11 cellular contexts compared by ENCODE assay signal in genomic region chr2:19667085-19667484, GRCh38.
DNase-seq lines count a peak whose midpoint lies in the region; ATAC-seq and TF ChIP-seq lines count a peak whose summit lies in the region.
"Had no signal": no experiment of that assay in that cellular context is flagged by ENCODE, and none has a peak within 500 bp of the region (broad histone marks: within the 10 kb centered on the region; RNA-seq: fewer than 3 reads in every experiment).

No MANE protein-coding gene starts in this region.

- peaks cover 18% of the 10 kb centered on the region for H3K27me3 Mint-ChIP-seq in type B pancreatic cell

- TF ChIP-seq CTCF in RWPE2 (IDR thresholded peaks at IDR 0.05; ENCODE audit: poor library complexity, severe bottlenecking): peak; percentile 80
- peak; percentile 20 for TF ChIP-seq CTCF in foreskin fibroblast (IDR thresholded peaks at IDR 0.05; ENCODE audit: low read depth, low read length)
- peak; percentile 36 for TF ChIP-seq CTCF in type B pancreatic cell (conservative IDR thresholded peaks at IDR 0.05)

- peaks cover 24% of the 10 kb centered on the region for H3K4me1 Mint-ChIP-seq in type B pancreatic cell (ENCODE audit: unreplicated experiment)

- H3K27ac ChIP-seq in RWPE2 (ENCODE audit: poor library complexity, severe bottlenecking): peak overlapping the region; percentile 43
- H3K27ac ChIP-seq: suprapubic skin had no signal

- H3K4me1 ChIP-seq in RWPE2 (ENCODE audit: insufficient read depth, poor library complexity, severe bottlenecking): peaks cover 4% of the 10 kb centered on the region

- H3K9me3 Mint-ChIP-seq in type B pancreatic cell: no peaks in the 10 kb centered on the region
- H3K9me3 Mint-ChIP-seq: activated CD8-positive, alpha-beta T cell treated with anti-CD3 and anti-CD28 coated beads for 36 hours; dendritic cell treated with granulocyte-macrophage colony-stimulating factor and Interleukin-4, amounts not matched to agents 40 ng/mL and 50 ng/mL, for 4 days had no signal

- intact Hi-C loops in Right ventricle myocardium superior (cut with DNase I) (no loop called here), left cardiac atrium (cut with DNase I) (no loop called here)

- H3K4me3 Mint-ChIP-seq in type B pancreatic cell: no peak overlapping the region
- H3K4me3 Mint-ChIP-seq: activated CD8-positive, alpha-beta T cell treated with anti-CD3 and anti-CD28 coated beads for 36 hours; dendritic cell treated with granulocyte-macrophage colony-stimulating factor and Interleukin-4, amounts not matched to agents 40 ng/mL and 50 ng/mL, for 4 days had no signal

- H3K4me3 ChIP-seq in RWPE2 (ENCODE audit: severe bottlenecking): no peak overlapping the region
- H3K4me3 ChIP-seq in foreskin fibroblast (ENCODE audit: low read depth in 1 of 2, low read length in 2 of 2): no peak overlapping the region
- H3K4me3 ChIP-seq: suprapubic skin had no signal

- H3K27ac Mint-ChIP-seq in type B pancreatic cell: no peak overlapping the region
- H3K27ac Mint-ChIP-seq: activated CD8-positive, alpha-beta T cell treated with anti-CD3 and anti-CD28 coated beads for 36 hours; dendritic cell treated with granulocyte-macrophage colony-stimulating factor and Interleukin-4, amounts not matched to agents 40 ng/mL and 50 ng/mL, for 4 days had no signal

- ATAC-seq in Right ventricle myocardium superior (ENCODE audit: poor library complexity): peak; percentile 56
- ATAC-seq in left cardiac atrium: no peak
- 0 out of 3 replicates have a peak, but pooled peaks have one; percentile 50 for ATAC-seq in RWPE2 (ENCODE audit: low read depth)
- no peak for ATAC-seq in GM21825 (IDR thresholded peaks at IDR 0.05; ENCODE audit: unreplicated experiment)
- ATAC-seq: activated CD8-positive, alpha-beta T cell treated with anti-CD3 and anti-CD28 coated beads for 36 hours had no signal

- no peaks in the 10 kb centered on the region for H3K9me3 ChIP-seq in RWPE2 (ENCODE audit: severe bottlenecking)
- H3K9me3 ChIP-seq: suprapubic skin had no signal

- no peaks in the 10 kb centered on the region for H3K27me3 ChIP-seq in RWPE2 (ENCODE audit: insufficient read depth, poor library complexity, severe bottlenecking)
- H3K27me3 ChIP-seq: suprapubic skin had no signal

- H3K36me3 ChIP-seq in RWPE2 (ENCODE audit: low read depth): no peaks in the 10 kb centered on the region
- H3K36me3 ChIP-seq: suprapubic skin had no signal

- no peaks in the 10 kb centered on the region for H3K36me3 Mint-ChIP-seq in type B pancreatic cell

- no peak for DNase-seq in Right ventricle myocardium superior
- no peak for DNase-seq in left cardiac atrium
- DNase-seq in RWPE2 (ENCODE audit: low spot score): no peak
- peak in 1 of 2 donors; percentile 71 for DNase-seq in foreskin fibroblast
- DNase-seq in type B pancreatic cell (ENCODE audit: extremely low spot score, unreplicated experiment): no peak
- no peak for DNase-seq in activated effector memory CD4-positive, alpha-beta T cell treated with anti-CD3 and anti-CD28 coated beads, Interleukin-2, amount 50 U/mL, for 16 hours
- DNase-seq in NCI-H1105 (lab: John Stamatoyannopoulos, UW): no peak
- DNase-seq: activated CD8-positive, alpha-beta T cell treated with anti-CD3 and anti-CD28 coated beads for 36 hours had no signal

Comparison
In these comparisons a context has a peak if more than half of its experiments do, and no peak if none do; other contexts are left out.
1. ATAC-seq: peak in Right ventricle myocardium superior (single experiment) and RWPE2 (single experiment); none in left cardiac atrium (0 of 2) and GM21825 (single experiment).
2. CTCF ChIP-seq: peak in every context shown above with its lines; median percentile 80 in RWPE2; 36 in type B pancreatic cell; 20 in foreskin fibroblast.